21 cellular contexts compared by ENCODE assay signal in the genomic region with DNA sequence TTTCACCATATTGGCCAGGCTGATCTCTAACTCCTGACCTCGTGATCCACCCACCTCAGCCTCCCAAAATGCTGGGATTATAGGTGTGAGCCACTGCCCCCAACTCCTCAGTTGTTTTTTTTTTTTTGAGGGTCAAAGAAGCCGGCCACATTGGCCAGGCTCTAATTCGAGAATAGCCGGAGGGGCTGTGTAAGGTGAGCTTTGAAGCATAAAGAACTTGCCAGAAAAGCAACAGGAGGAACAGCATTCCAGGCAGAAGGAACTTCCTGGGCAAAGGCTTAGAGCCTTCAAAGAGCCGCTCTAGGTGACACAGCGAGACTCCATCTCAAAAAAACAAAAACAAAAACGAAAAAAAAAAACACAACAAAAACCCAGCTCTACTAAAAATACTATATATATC. TPM values are rescaled to one million over a fixed set of nuclear protein-coding genes. Genes with fewer than 3 reads are reported as not detected.
DNase-seq lines count a peak whose midpoint lies in the region; ATAC-seq, FAIRE-seq and TF ChIP-seq lines count a peak whose summit lies in the region.
"Had no signal": no experiment of that assay in that cellular context is flagged by ENCODE, and none has a peak within 500 bp of the region (broad histone marks: within the 10 kb centered on the region; RNA-seq: fewer than 3 reads in every experiment).

No MANE protein-coding gene starts in this region.

- peaks cover 12 to 26% (median 23%) of the 10 kb centered on the region in 11 experiments for H3K36me3 ChIP-seq in BLaER1 treated with 17β-estradiol and CSF1 and Interleukin-3, amounts not matched to agents 10 nM and 100 nM
- peaks cover 16% of the 10 kb centered on the region; the same call in 2 of the 3 replicates for H3K36me3 ChIP-seq in K562 (ENCODE audit: control insufficient read depth, insufficient read depth, low read length)
- H3K36me3 ChIP-seq in gastrocnemius medialis: peaks cover 0 to 22% of the 10 kb centered on the region in 2 donors
- H3K36me3 ChIP-seq: ovary had no signal

- intact Hi-C loops in K562 (cut with micrococcal nuclease): loop anchor here (5.0 kb wide), 1 partner anchor 39 kb away; the partner anchor contains the start of gene OCEL1
- intact Hi-C loops in gastrocnemius medialis (cut with DNase I; ENCODE audit: low total_unique reads): loop anchor here (2.0 kb wide), 1 partner anchor 69 kb away; the partner anchor contains the start of gene ANO8

- no peaks in the 10 kb centered on the region for H3K9me3 ChIP-seq in BLaER1 treated with 17β-estradiol and CSF1 and Interleukin-3, amounts not matched to agents 10 nM and 100 nM (replicated peaks in 1 of 11)
- H3K9me3 ChIP-seq in K562 (replicated peaks; ENCODE audit: control insufficient read depth, insufficient read depth, low read depth, low read length) (no peaks in the 10 kb centered on the region), gastrocnemius medialis (no peaks in the 10 kb centered on the region)
- H3K9me3 ChIP-seq: ovary, upper lobe of right lung had no signal

- no TSS peak for BruUV-seq in K562 (replicated peaks; lab: Mats Ljungman, UMichigan)

- TF ChIP-seq CTCF in HL-60 (IDR thresholded peaks at IDR 0.05; ENCODE audit: insufficient read depth, low read length) (no peak), K562 (IDR thresholded peaks at IDR 0.05 in 2 of 3, conservative IDR thresholded peaks at IDR 0.05 in 1 of 3; ENCODE audit: insufficient read depth in 2 of 3, low read depth in 1 of 3, low read length in 3 of 3) (no peak), gastrocnemius medialis (IDR thresholded peaks at IDR 0.05 in 4 of 5, conservative IDR thresholded peaks at IDR 0.05 in 1 of 5) (no peak)

- POLR2A ChIA-PET in K562 (lab: Yijun Ruan, JAX): interaction anchor here (0.9 to 2.7 kb wide), 7 partner anchors 8 to 39 kb away, joined by 3 to 12 read pairs (median 5); partner anchors contain the start of gene ANKLE1

- H3K9me1 ChIP-seq in K562 (ENCODE audit: control insufficient read depth, insufficient read depth, low read length): no peaks in the 10 kb centered on the region

- peaks cover 19% of the 10 kb centered on the region for H3K79me2 ChIP-seq in K562 (ENCODE audit: control insufficient read depth, insufficient read depth, low read length)

- H3K4me1 ChIP-seq in BLaER1 treated with 17β-estradiol and CSF1 and Interleukin-3, amounts not matched to agents 10 nM and 100 nM: peaks cover 34 to 48% (median 41%) of the 10 kb centered on the region in 10 experiments
- H3K4me1 ChIP-seq in K562 (replicated peaks in 1 of 2; ENCODE audit: control insufficient read depth in 2 of 2, insufficient read depth in 2 of 2, low read length in 2 of 2): peaks cover 3 to 23% of the 10 kb centered on the region in 2 experiments; a peak in 3 of 5 replicates
- H3K4me1 ChIP-seq in gastrocnemius medialis: peaks cover 8 to 10% of the 10 kb centered on the region in 2 donors

- H3K27ac ChIP-seq in BLaER1 treated with 17β-estradiol and CSF1 and Interleukin-3, amounts not matched to agents 10 nM and 100 nM: peak overlapping the region in 10 of 11 experiments; percentile 25 to 80 (median 66); a peak in 20 of 22 replicates
- H3K27ac ChIP-seq in HL-60 (replicated peaks): peak overlapping the region; percentile 25
- H3K27ac ChIP-seq in K562 (ENCODE audit: extremely low read depth, low read depth, low read length): no peak overlapping the region
- H3K27ac ChIP-seq in gastrocnemius medialis: peak overlapping the region in 3 of 4 donors; percentile 77 to 91 (median 87)
- H3K27ac ChIP-seq: ovary, WERI-Rb-1 had no signal

- no peak for TF ChIP-seq EP300 in K562 (IDR thresholded peaks at IDR 0.05; ENCODE audit: low read length)

- H4K20me1 ChIP-seq in BLaER1 treated with 17β-estradiol and CSF1 and Interleukin-3, amounts not matched to agents 10 nM and 100 nM: no peaks in the 10 kb centered on the region
- H4K20me1 ChIP-seq in K562 (replicated peaks; ENCODE audit: control insufficient read depth, insufficient read depth, low read length): no peaks in the 10 kb centered on the region

- FAIRE-seq in K562 (lab: Jason Lieb, UNC): no peak
- FAIRE-seq: colon had no signal

- in situ Hi-C loops in K562 (cut with MboI) (no loop called here), gastrocnemius medialis (cut with MboI; ENCODE audit: low sequenced_read_pairs in 4 of 4) (no loop called here)

- CTCF ChIA-PET in K562 (lab: Yijun Ruan, JAX; ENCODE audit: low intra/inter-chr PET ratio): no interaction called here

- H3K4me3 ChIP-seq in BLaER1 treated with 17β-estradiol and CSF1 and Interleukin-3, amounts not matched to agents 10 nM and 100 nM: peak overlapping the region in 2 of 10 experiments; percentile 40 to 41; a peak in 2 of 20 replicates
- no peak overlapping the region for H3K4me3 ChIP-seq in HL-60 (replicated peaks; ENCODE audit: insufficient read depth, low read length)
- H3K4me3 ChIP-seq in K562: no peak overlapping the region
- H3K4me3 ChIP-seq in gastrocnemius medialis: no peak overlapping the region
- H3K4me3 ChIP-seq: ovary, SK-N-MC had no signal

- no peak for ATAC-seq in K562
- ATAC-seq in gastrocnemius medialis: no peak
- no peak for ATAC-seq in HG02981 (IDR thresholded peaks at IDR 0.05; ENCODE audit: unreplicated experiment)
- no peak for ATAC-seq in GM18873 (IDR thresholded peaks at IDR 0.05; ENCODE audit: low FRiP score, unreplicated experiment)

- H3K27me3 ChIP-seq in BLaER1 treated with 17β-estradiol and CSF1 and Interleukin-3, amounts not matched to agents 10 nM and 100 nM: no peaks in the 10 kb centered on the region
- H3K27me3 ChIP-seq in HL-60 (ENCODE audit: insufficient read depth, poor library complexity, severe bottlenecking) (no peaks in the 10 kb centered on the region), K562 (ENCODE audit: control insufficient read depth in 2 of 2, insufficient read depth in 2 of 2, low read length in 2 of 2) (no peaks in the 10 kb centered on the region), gastrocnemius medialis (no peaks in the 10 kb centered on the region)
- H3K27me3 ChIP-seq: ovary, upper lobe of right lung had no signal

- DNase-seq in HL-60 (ENCODE audit: low read depth in 1 of 2, low spot score in 1 of 2): no peak
- DNase-seq in K562 (ENCODE audit: extremely low read depth in 1 of 4, low spot score in 3 of 4): no peak
- DNase-seq in gastrocnemius medialis: no peak
- no peak for DNase-seq in midbrain (lab: John Stamatoyannopoulos, UW)
- DNase-seq in stimulated activated CD4-positive, alpha-beta T cell treated with anti-CD3 and anti-CD28 coated beads, Interleukin-2, amount 100 ng/mL, for 24 hours: no peak
- DNase-seq: activated CD4-positive, alpha-beta memory T cell treated with anti-CD3 and anti-CD28 coated beads, Interleukin-2, amount 10 ng/mL, durations not matched to agents 7 days and 5 days; activated gamma-delta T cell treated with Interleukin-2 at 50 U/mL for 16 hours; activated T-cell treated with anti-CD3 and anti-CD28 coated beads for 4 hours; GOT3; mesenchymal stem cell; naive thymus-derived CD4-positive, alpha-beta T cell; NCI-H2081 treated with DMSO at 0.1 percent for 48 hours; NCI-H446; ovary; upper lobe of right lung; WERI-Rb-1 had no signal

- H3K4me2 ChIP-seq in BLaER1 treated with 17β-estradiol and CSF1 and Interleukin-3, amounts not matched to agents 10 nM and 100 nM: peak overlapping the region; percentile 38 to 71 (median 58)
- no peak overlapping the region for H3K4me2 ChIP-seq in K562 (ENCODE audit: insufficient read depth, low read length)

- TF ChIP-seq RAD21 in K562 (CRISPR knock-in tag; conservative IDR thresholded peaks at IDR 0.05 in 1 of 2, IDR thresholded peaks at IDR 0.05 in 1 of 2): no peak

- 69% methylated on average over 7 of the region's 7 CpGs for WGBS in K562 (ENCODE audit: insufficient coverage, low coverage, missing lambda C conversion rate)

- H3K9ac ChIP-seq in BLaER1 treated with 17β-estradiol and CSF1 and Interleukin-3, amounts not matched to agents 10 nM and 100 nM: peak overlapping the region in 8 of 11 experiments; percentile 35 to 62 (median 54); a peak in 13 of 22 replicates
- H3K9ac ChIP-seq in K562 (ENCODE audit: insufficient read depth in 1 of 2, low read depth in 2 of 2, low read length in 2 of 2): no peak overlapping the region; a peak in 1 of 4 replicates

- peak overlapping the region; percentile 73 for H2AFZ ChIP-seq in K562 (ENCODE audit: low read depth, low read length)

- no peak for TF ChIP-seq POLR2A in K562 (conservative IDR thresholded peaks at IDR 0.05)
- no peak for TF ChIP-seq POLR2A in gastrocnemius medialis (IDR thresholded peaks at IDR 0.05)

RNA-seq across cellular contexts. Expression of gene BABAM1, which starts 1.2 kb away (rescaled TPM):
- total RNA-seq in K562 (2011; cell fraction: chromatin; rRNA removed; ENCODE audit: low replicate concordance): 60.5 and 172 TPM in 2 replicates
- 114 and 138 TPM in 2 replicates for total RNA-seq in K562 (2011; cell fraction: nucleolus; rRNA removed)
- 106 and 109 TPM in 2 replicates for total RNA-seq in K562 (2011; cell fraction: nucleoplasm; rRNA removed)
- total RNA-seq in K562 (2014; rRNA removed) (118 and 150 TPM in 2 replicates), K562 (2014; rRNA removed; fragmentation: Illumina TruSeq; extraction: Trizol) (83.8 and 100 TPM in 2 replicates), K562 (2015; rRNA removed; fragmentation: Illumina TruSeq; extraction: Trizol) (92.7 and 92.9 TPM in 2 replicates), K562 (2021) (115 and 116 TPM in 2 replicates), gastrocnemius medialis (100 to 1,000 TPM in 2 of 4 donors, 10 to 100 TPM in 2; 86.3 to 120 (median 99.4) TPM)
- polyA plus RNA-seq in K562 (2011; rRNA removed) (131 and 139 TPM in 2 replicates), K562 (2014; fragmentation: Illumina TruSeq; extraction: Trizol) (113 and 124 TPM in 2 replicates), K562 (2014; fragmentation: Nextera tagmentation; extraction: Ambion mirVana) (10 to 100 TPM; 14.7 to 21.5 TPM), K562 (2014; rRNA removed) (160 and 193 TPM in 2 replicates)
- 143 and 168 TPM in 2 replicates for polyA plus RNA-seq in K562 (2011; cell fraction: cytosol; rRNA removed)
- polyA plus RNA-seq in K562 (2011; cell fraction: nucleus; rRNA removed): 198 and 210 TPM in 2 replicates
- 90.9 and 91.9 TPM in 2 replicates for polyA plus RNA-seq in K562 (2012)
- polyA minus RNA-seq in K562 (2011; rRNA and poly(A)+ RNA removed): 35.7 and 38.4 TPM in 2 replicates
- 28.1 and 30.4 TPM in 2 replicates for polyA minus RNA-seq in K562 (2011; cell fraction: cytosol; rRNA and poly(A)+ RNA removed)
- 18.4 and 26.7 TPM in 2 replicates for polyA minus RNA-seq in K562 (2011; cell fraction: nucleus; rRNA and poly(A)+ RNA removed)

RNA-seq across cellular contexts. Expression of gene USHBP1, which starts 1.5 kb away (rescaled TPM):
- total RNA-seq in K562 (2011; cell fraction: chromatin; rRNA removed; ENCODE audit: low replicate concordance): 0.21 and 0.56 TPM in 2 replicates
- 0.53 and 0.83 TPM in 2 replicates for total RNA-seq in K562 (2011; cell fraction: nucleolus; rRNA removed)
- 0.15 and 0.44 TPM in 2 replicates for total RNA-seq in K562 (2011; cell fraction: nucleoplasm; rRNA removed)
- total RNA-seq in K562 (2014; rRNA removed) (0.04 and 0.05 TPM in 2 replicates), K562 (2014; rRNA removed; fragmentation: Illumina TruSeq; extraction: Trizol) (not detected in 2 replicates), K562 (2015; rRNA removed; fragmentation: Illumina TruSeq; extraction: Trizol) (not detected in 2 replicates), K562 (2021) (0.16 TPM in 1 of 2 replicates, not detected in the other), gastrocnemius medialis (1 to 10 TPM; 2.6 to 7.1 (median 4.1) TPM)
- polyA plus RNA-seq in K562 (2011; rRNA removed) (0.03 TPM in 2 replicates), K562 (2014; fragmentation: Illumina TruSeq; extraction: Trizol) (0.10 TPM in 1 of 2 replicates, not detected in the other), K562 (2014; fragmentation: Nextera tagmentation; extraction: Ambion mirVana) (not detected), K562 (2014; rRNA removed) (0.05 and 0.11 TPM in 2 replicates)
- 0.03 and 0.07 TPM in 2 replicates for polyA plus RNA-seq in K562 (2011; cell fraction: cytosol; rRNA removed)
- 0.24 and 0.32 TPM in 2 replicates for polyA plus RNA-seq in K562 (2011; cell fraction: nucleus; rRNA removed)
- polyA plus RNA-seq in K562 (2012): 0.07 and 0.19 TPM in 2 replicates
- not detected in 2 replicates for polyA minus RNA-seq in K562 (2011; rRNA and poly(A)+ RNA removed)
- not detected in 2 replicates for polyA minus RNA-seq in K562 (2011; cell fraction: cytosol; rRNA and poly(A)+ RNA removed)
- polyA minus RNA-seq in K562 (2011; cell fraction: nucleus; rRNA and poly(A)+ RNA removed): not detected in 2 replicates

RNA-seq across cellular contexts. Expression of gene ANKLE1, which starts 15.7 kb away (rescaled TPM):
- total RNA-seq in K562 (2011; cell fraction: chromatin; rRNA removed; ENCODE audit: low replicate concordance): 4.8 and 20.8 TPM in 2 replicates
- total RNA-seq in K562 (2011; cell fraction: nucleolus; rRNA removed): 15.0 and 17.0 TPM in 2 replicates
- 7.6 and 10.9 TPM in 2 replicates for total RNA-seq in K562 (2011; cell fraction: nucleoplasm; rRNA removed)
- total RNA-seq in K562 (2014; rRNA removed) (6.1 and 6.9 TPM in 2 replicates), K562 (2014; rRNA removed; fragmentation: Illumina TruSeq; extraction: Trizol) (1.8 and 2.1 TPM in 2 replicates), K562 (2015; rRNA removed; fragmentation: Illumina TruSeq; extraction: Trizol) (2.9 and 3.5 TPM in 2 replicates), K562 (2021) (6.2 and 6.7 TPM in 2 replicates), gastrocnemius medialis (1 to 10 TPM in 1 of 4 donors, under 1 TPM in 1, not detected in 2; 0.11 to 1.4 TPM)
- polyA plus RNA-seq in K562 (2011; rRNA removed) (2.2 and 3.2 TPM in 2 replicates), K562 (2014; fragmentation: Illumina TruSeq; extraction: Trizol) (5.8 and 6.0 TPM in 2 replicates), K562 (2014; fragmentation: Nextera tagmentation; extraction: Ambion mirVana) (under 1 TPM; 0.63 to 0.64 TPM), K562 (2014; rRNA removed) (8.2 and 9.2 TPM in 2 replicates)
- polyA plus RNA-seq in K562 (2011; cell fraction: cytosol; rRNA removed): 2.1 and 5.0 TPM in 2 replicates
- 8.3 and 16.7 TPM in 2 replicates for polyA plus RNA-seq in K562 (2011; cell fraction: nucleus; rRNA removed)
- 3.2 and 5.8 TPM in 2 replicates for polyA plus RNA-seq in K562 (2012)
- 0.75 and 1.1 TPM in 2 replicates for polyA minus RNA-seq in K562 (2011; rRNA and poly(A)+ RNA removed)
- polyA minus RNA-seq in K562 (2011; cell fraction: cytosol; rRNA and poly(A)+ RNA removed): 1.4 and 3.5 TPM in 2 replicates
- 3.4 and 4.8 TPM in 2 replicates for polyA minus RNA-seq in K562 (2011; cell fraction: nucleus; rRNA and poly(A)+ RNA removed)

RNA-seq across cellular contexts. Expression of gene NR2F6, which starts 20.3 kb away (rescaled TPM):
- total RNA-seq in K562 (2011; cell fraction: chromatin; rRNA removed; ENCODE audit: low replicate concordance): 10.8 and 27.6 TPM in 2 replicates
- 38.8 and 38.9 TPM in 2 replicates for total RNA-seq in K562 (2011; cell fraction: nucleolus; rRNA removed)
- total RNA-seq in K562 (2011; cell fraction: nucleoplasm; rRNA removed): 21.8 and 21.9 TPM in 2 replicates
- 93.2 and 99.7 TPM in 2 replicates for total RNA-seq in K562 (2014; rRNA removed)
- total RNA-seq in K562 (2014; rRNA removed; fragmentation: Illumina TruSeq; extraction: Trizol): 9.8 and 12.6 TPM in 2 replicates
- total RNA-seq in K562 (2015; rRNA removed; fragmentation: Illumina TruSeq; extraction: Trizol): 22.8 and 25.2 TPM in 2 replicates
- total RNA-seq in K562 (2021): 95.9 and 97.5 TPM in 2 replicates
- polyA plus RNA-seq in K562 (2011; rRNA removed): 18.8 and 23.9 TPM in 2 replicates
- 30.9 and 123 TPM in 2 replicates for polyA plus RNA-seq in K562 (2011; cell fraction: cytosol; rRNA removed)
- 22.1 and 32.8 TPM in 2 replicates for polyA plus RNA-seq in K562 (2011; cell fraction: nucleus; rRNA removed)
- polyA plus RNA-seq in K562 (2012): 39.5 and 51.7 TPM in 2 replicates
- 11.4 and 15.7 TPM in 2 replicates for polyA plus RNA-seq in K562 (2014; fragmentation: Illumina TruSeq; extraction: Trizol)
- polyA plus RNA-seq in K562 (2014; fragmentation: Nextera tagmentation; extraction: Ambion mirVana): 1 to 10 TPM in 1 of 2 experiments, under 1 TPM in 1; 0.76 to 3.0 TPM
- 64.2 and 69.6 TPM in 2 replicates for polyA plus RNA-seq in K562 (2014; rRNA removed)
- polyA minus RNA-seq in K562 (2011; rRNA and poly(A)+ RNA removed): 5.7 and 7.4 TPM in 2 replicates
- polyA minus RNA-seq in K562 (2011; cell fraction: cytosol; rRNA and poly(A)+ RNA removed): 29.7 and 39.7 TPM in 2 replicates
- polyA minus RNA-seq in K562 (2011; cell fraction: nucleus; rRNA and poly(A)+ RNA removed): 9.3 and 11.7 TPM in 2 replicates
- total RNA-seq in gastrocnemius medialis: 10 to 100 TPM; 64.9 to 95.8 (median 72.0) TPM

RNA-seq across cellular contexts. Expression of gene ABHD8, which starts 37.2 kb away (rescaled TPM):
- 2.0 TPM in 1 of 2 replicates, not detected in the other for total RNA-seq in K562 (2011; cell fraction: chromatin; rRNA removed; ENCODE audit: low replicate concordance)
- 4.0 and 4.2 TPM in 2 replicates for total RNA-seq in K562 (2011; cell fraction: nucleolus; rRNA removed)
- 1.5 and 1.8 TPM in 2 replicates for total RNA-seq in K562 (2011; cell fraction: nucleoplasm; rRNA removed)
- total RNA-seq in K562 (2014; rRNA removed): 5.0 and 5.8 TPM in 2 replicates
- 0.22 and 0.29 TPM in 2 replicates for total RNA-seq in K562 (2014; rRNA removed; fragmentation: Illumina TruSeq; extraction: Trizol)
- total RNA-seq in K562 (2015; rRNA removed; fragmentation: Illumina TruSeq; extraction: Trizol): 1.7 and 1.8 TPM in 2 replicates
- total RNA-seq in K562 (2021): 5.6 and 6.6 TPM in 2 replicates
- 2.3 and 4.2 TPM in 2 replicates for polyA plus RNA-seq in K562 (2011; rRNA removed)
- 6.2 and 11.3 TPM in 2 replicates for polyA plus RNA-seq in K562 (2011; cell fraction: cytosol; rRNA removed)
- 2.0 and 2.3 TPM in 2 replicates for polyA plus RNA-seq in K562 (2011; cell fraction: nucleus; rRNA removed)
- polyA plus RNA-seq in K562 (2012): 3.7 and 11.4 TPM in 2 replicates
- 0.97 and 2.3 TPM in 2 replicates for polyA plus RNA-seq in K562 (2014; fragmentation: Illumina TruSeq; extraction: Trizol)
- polyA plus RNA-seq in K562 (2014; fragmentation: Nextera tagmentation; extraction: Ambion mirVana): under 1 TPM in 1 of 2 experiments, not detected in 1; 0.04 TPM
- polyA plus RNA-seq in K562 (2014; rRNA removed): 3.8 and 5.2 TPM in 2 replicates
- polyA minus RNA-seq in K562 (2011; rRNA and poly(A)+ RNA removed): 0.96 and 1.6 TPM in 2 replicates
- polyA minus RNA-seq in K562 (2011; cell fraction: cytosol; rRNA and poly(A)+ RNA removed): 3.3 and 5.3 TPM in 2 replicates
- polyA minus RNA-seq in K562 (2011; cell fraction: nucleus; rRNA and poly(A)+ RNA removed): 2.7 and 3.0 TPM in 2 replicates
- 10 to 100 TPM; 12.2 to 25.0 (median 19.8) TPM for total RNA-seq in gastrocnemius medialis

Comparison
In these comparisons a context has a peak if more than half of its experiments do, and no peak if none do; other contexts are left out.
1. H3K9ac ChIP-seq: peak in BLaER1 treated with 17β-estradiol and CSF1 and Interleukin-3, amounts not matched to agents 10 nM and 100 nM (8 of 11); none in K562 (0 of 2).